9 cellular contexts compared by ENCODE assay signal in genomic region chr11:129639300-129639699, GRCh38.
A peak's percentile ranks its signal among the peaks of the same experiment; 100 is the strongest.
DNase-seq lines count a peak whose midpoint lies in the region; ATAC-seq, FAIRE-seq and TF ChIP-seq lines count a peak whose summit lies in the region.
"Had no signal": no experiment of that assay in that cellular context is flagged by ENCODE, and none has a peak within 500 bp of the region (broad histone marks: within the 10 kb centered on the region; RNA-seq: fewer than 3 reads in every experiment).

No MANE protein-coding gene starts in this region.

- TF ChIP-seq CTCF in epithelial cell of esophagus (IDR thresholded peaks at IDR 0.05; ENCODE audit: insufficient read depth, low read depth, low read length, missing control alignments): no peak

- peak; percentile 14 for DNase-seq in activated T-cell treated with anti-CD3 and anti-CD28 coated beads for 24 hours (ENCODE audit: low read depth)
- DNase-seq in activated T-cell treated with anti-CD3 and anti-CD28 coated beads for 4 hours: no peak
- peak; percentile 90 for DNase-seq in RCC 7860 (ENCODE audit: low spot score)
- peak; percentile 99 for DNase-seq in epithelial cell of esophagus (ENCODE audit: low read depth)
- peak; percentile 12 for DNase-seq in stimulated activated CD8-positive, alpha-beta memory T cell treated with anti-CD3 and anti-CD28 coated beads, Interleukin-12 subunit alpha, Interleukin-12 subunit beta, amount 100 ng/mL, for 24 hours (ENCODE audit: extremely low read depth)
- DNase-seq: Kasumi-1 had no signal

- FAIRE-seq in RCC 7860 (lab: Jason Lieb, UNC): peak; percentile 95

- no peak for ATAC-seq in GM21447 (IDR thresholded peaks at IDR 0.05; ENCODE audit: unreplicated experiment)
- ATAC-seq in GM19452 (IDR thresholded peaks at IDR 0.05; ENCODE audit: unreplicated experiment): no peak
- ATAC-seq in HG03571 (IDR thresholded peaks at IDR 0.05; ENCODE audit: unreplicated experiment): no peak

- H3K4me3 ChIP-seq in epithelial cell of esophagus (ENCODE audit: low read length): no peak overlapping the region
